8 cellular contexts compared by ENCODE assay signal in genomic region chr16:31460582-31461002, GRCh38. TPM values are rescaled to one million over a fixed set of nuclear protein-coding genes. Genes with fewer than 3 reads are reported as not detected.
DNase-seq lines count a peak whose midpoint lies in the region; ATAC-seq and TF ChIP-seq lines count a peak whose summit lies in the region.

No MANE protein-coding gene starts in this region.

- TF ChIP-seq POLR2A in uterus (IDR thresholded peaks at IDR 0.05) = no peak

- intact Hi-C loops in activated naive CD4-positive, alpha-beta T cell treated with anti-CD3 and anti-CD28 coated beads for 36 hours (cut with micrococcal nuclease) = no loop called here
- intact Hi-C loops in uterus (cut with DNase I; ENCODE audit: low total_unique reads) = no loop called here

- H3K4me3 Mint-ChIP-seq in activated naive CD4-positive, alpha-beta T cell treated with anti-CD3 and anti-CD28 coated beads for 36 hours = peak overlapping the region; percentile 79

- peaks cover 33% of the 10 kb centered on the region for H3K4me1 Mint-ChIP-seq in activated naive CD4-positive, alpha-beta T cell treated with anti-CD3 and anti-CD28 coated beads for 36 hours (ENCODE audit: low read depth)

- peaks cover 29% of the 10 kb centered on the region for H3K36me3 Mint-ChIP-seq in activated naive CD4-positive, alpha-beta T cell treated with anti-CD3 and anti-CD28 coated beads for 36 hours (ENCODE audit: low read depth)

- H3K9me3 ChIP-seq in uterus = no peaks in the 10 kb centered on the region

- H3K36me3 ChIP-seq in brain microvascular endothelial cell (replicated peaks) = peaks cover 11% of the 10 kb centered on the region
- no peaks in the 10 kb centered on the region for H3K36me3 ChIP-seq in uterus

- peak overlapping the region; percentile 71 for H3K27ac ChIP-seq in brain microvascular endothelial cell
- H3K27ac ChIP-seq in uterus = peak overlapping the region; percentile 98 to 100

- in situ Hi-C loops in brain microvascular endothelial cell (cut with HindIII; ENCODE audit: low pct_ligation_motif_present, low sequenced_read_pairs) = loop anchor here (25.0 kb wide), 2 partner anchors 273 to 523 kb away; partner anchors contain the start of genes FUS and ORAI3

- peak overlapping the region; percentile 62 for H3K4me3 ChIP-seq in brain microvascular endothelial cell (ENCODE audit: low read depth, low read length)
- peak overlapping the region in 1 of 2 donors; percentile 38 for H3K4me3 ChIP-seq in uterus

- CTCF ChIA-PET in activated naive CD4-positive, alpha-beta T cell treated with anti-CD3 and anti-CD28 coated beads for 36 hours (lab: Charles Lee) = interaction anchor here (0.7 to 1.9 kb wide), 14 partner anchors 8 to 417 kb away, joined by 3 to 11 read pairs (median 5); a partner anchor contains a TSS

- TF ChIP-seq CTCF in brain microvascular endothelial cell (IDR thresholded peaks at IDR 0.05; ENCODE audit: low read depth, low read length, missing control alignments) (peak; percentile 70), uterus (IDR thresholded peaks at IDR 0.05) (peak in 3 of 4 experiments; percentile 28 to 50 (median 48))

- no peaks in the 10 kb centered on the region for H3K27me3 Mint-ChIP-seq in activated naive CD4-positive, alpha-beta T cell treated with anti-CD3 and anti-CD28 coated beads for 36 hours (ENCODE audit: low read depth)

- ATAC-seq in GM21723 (IDR thresholded peaks at IDR 0.05; ENCODE audit: unreplicated experiment) (no peak), GM21447 (IDR thresholded peaks at IDR 0.05; ENCODE audit: unreplicated experiment) (no peak)

- H3K27me3 ChIP-seq in brain microvascular endothelial cell (replicated peaks) = no peaks in the 10 kb centered on the region
- H3K27me3 ChIP-seq in uterus = no peaks in the 10 kb centered on the region

- H3K4me1 ChIP-seq in uterus = peaks cover 0 to 17% of the 10 kb centered on the region in 2 donors

- no peaks in the 10 kb centered on the region for H3K9me3 Mint-ChIP-seq in activated naive CD4-positive, alpha-beta T cell treated with anti-CD3 and anti-CD28 coated beads for 36 hours

- no peak overlapping the region for H3K27ac Mint-ChIP-seq in activated naive CD4-positive, alpha-beta T cell treated with anti-CD3 and anti-CD28 coated beads for 36 hours

- peak; percentile 33 for DNase-seq in activated naive CD4-positive, alpha-beta T cell treated with anti-CD3 and anti-CD28 coated beads for 36 hours
- no peak for DNase-seq in activated naive CD4-positive, alpha-beta T cell treated with Interleukin-2 at 50 U/mL for 16 hours
- DNase-seq in NCI-H748 (lab: John Stamatoyannopoulos, UW; ENCODE audit: unreplicated experiment) = peak; percentile 16
- peak; percentile 37 for DNase-seq in brain microvascular endothelial cell
- peak; percentile 75 to 78 for DNase-seq in lung microvascular endothelial cell (ENCODE audit: low read depth in 2 of 2)
- DNase-seq in uterus = no peak

RNA-seq across cellular contexts. Expression of gene ARMC5, which starts 1.3 kb away (rescaled TPM):
- 1 to 10 TPM; 6.3 to 6.7 TPM for total RNA-seq in activated naive CD4-positive, alpha-beta T cell treated with anti-CD3 and anti-CD28 coated beads for 36 hours
- total RNA-seq in lung microvascular endothelial cell (8.7 and 17.3 TPM in 2 replicates), uterus (10 to 100 TPM in 2 of 4 donors, 1 to 10 TPM in 2; 2.1 to 12.7 (median 8.0) TPM)

RNA-seq across cellular contexts. Expression of gene TGFB1I1, which starts 11.4 kb away (rescaled TPM):
- under 1 TPM in 1 of 2 experiments, not detected in 1; 0.12 TPM for total RNA-seq in activated naive CD4-positive, alpha-beta T cell treated with anti-CD3 and anti-CD28 coated beads for 36 hours
- total RNA-seq in lung microvascular endothelial cell (27.9 and 29.4 TPM in 2 replicates), uterus (100 to 1,000 TPM in 2 of 4 donors, 10 to 100 TPM in 2; 61.1 to 336 (median 107) TPM)

RNA-seq across cellular contexts. Expression of gene ZNF843, which starts 18.0 kb away (rescaled TPM):
- total RNA-seq in activated naive CD4-positive, alpha-beta T cell treated with anti-CD3 and anti-CD28 coated beads for 36 hours = under 1 TPM; 0.12 to 0.14 TPM
- total RNA-seq in lung microvascular endothelial cell (under 0.01 and 0.20 TPM in 2 replicates), uterus (1 to 10 TPM in 3 of 4 donors, not detected in 1; 1.0 to 3.3 (median 1.5) TPM)

RNA-seq across cellular contexts. Expression of gene SLC5A2, which starts 22.3 kb away (rescaled TPM):
- total RNA-seq in activated naive CD4-positive, alpha-beta T cell treated with anti-CD3 and anti-CD28 coated beads for 36 hours = not detected
- not detected in 2 replicates for total RNA-seq in lung microvascular endothelial cell
- 1 to 10 TPM in 1 of 4 donors, under 1 TPM in 1, not detected in 2; 0.83 to 2.4 TPM for total RNA-seq in uterus

RNA-seq across cellular contexts. Expression of gene COX6A2, which starts 32.4 kb away (rescaled TPM):
- not detected for total RNA-seq in activated naive CD4-positive, alpha-beta T cell treated with anti-CD3 and anti-CD28 coated beads for 36 hours
- total RNA-seq in lung microvascular endothelial cell (not detected in 2 replicates), uterus (not detected)

Comparison
In these comparisons a context has a peak if more than half of its experiments do, and no peak if none do; other contexts are left out.
1. DNase-seq: peak in activated naive CD4-positive, alpha-beta T cell treated with anti-CD3 and anti-CD28 coated beads for 36 hours (single experiment), NCI-H748 (single experiment), brain microvascular endothelial cell (single experiment) and lung microvascular endothelial cell (2 of 2); none in activated naive CD4-positive, alpha-beta T cell treated with Interleukin-2 at 50 U/mL for 16 hours (single experiment) and uterus (0 of 2).
2. RNA of gene TGFB1I1, which starts 11.4 kb away (total RNA-seq): 61.1 to 336 TPM in uterus and 27.9 to 29.4 TPM in lung microvascular endothelial cell; 0.12 TPM in activated naive CD4-positive, alpha-beta T cell treated with anti-CD3 and anti-CD28 coated beads for 36 hours; every median in the first group is over 10 times any median in the second.